Comparison of ENCODE assay signal across 22 cellular contexts in the genomic region with DNA sequence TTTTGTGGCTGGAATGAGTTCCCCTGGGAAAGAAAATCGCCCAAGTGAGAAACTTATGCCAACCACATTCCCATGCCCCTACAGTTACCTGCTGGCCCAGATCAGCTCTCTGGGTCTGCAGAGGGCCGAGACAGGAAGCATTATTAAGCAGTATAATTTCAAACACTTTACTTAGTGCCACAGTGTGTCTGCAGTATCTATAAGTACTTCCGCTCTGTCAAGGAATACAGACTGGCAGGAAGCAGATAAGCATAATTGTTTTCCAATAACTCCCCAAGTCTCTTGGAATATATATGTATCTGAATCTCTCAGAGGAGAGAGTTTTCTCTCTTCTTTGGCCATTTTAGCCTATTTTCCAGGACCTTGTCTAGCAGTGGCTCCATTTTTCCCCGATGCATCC. TPM values are rescaled to one million over a fixed set of nuclear protein-coding genes. Genes with fewer than 3 reads are reported as not detected.
"Had no signal": no experiment of that assay in that cellular context is flagged by ENCODE, and none has a peak within 500 bp of the region (broad histone marks: within the 10 kb centered on the region; RNA-seq: fewer than 3 reads in every experiment).

No MANE protein-coding gene starts in this region.

- H3K4me3 ChIP-seq: adrenal gland, PC-9 had no signal

- H3K36me3 ChIP-seq: adrenal gland had no signal

- H3K9me3 Mint-ChIP-seq: activated CD8-positive, alpha-beta T cell treated with anti-CD3 and anti-CD28 coated beads for 36 hours; activated naive CD8-positive, alpha-beta T cell treated with anti-CD3 and anti-CD28 coated beads, Interleukin-2, amount 10 ng/mL, durations not matched to agents 7 days and 5 days; activated T-cell treated with anti-CD3 and anti-CD28 coated beads, Interleukin-2, amount 50 U/mL, for 72 hours; T-helper 1 cell treated with Interleukin-12 subunit alpha and Interleukin-12 subunit beta and Interleukin-4 antibody, amounts not matched to agents 30 μg/mL and 1 μg/mL, for 36 hours had no signal

- H3K36me3 Mint-ChIP-seq: activated naive CD8-positive, alpha-beta T cell treated with anti-CD3 and anti-CD28 coated beads, Interleukin-2, amount 10 ng/mL, durations not matched to agents 7 days and 5 days had no signal

- ATAC-seq: activated CD4-positive, CD25-positive, alpha-beta regulatory T cell treated with anti-CD3 and anti-CD28 coated beads, Interleukin-2, amount 50 U/mL, for 24 hours; activated CD8-positive, alpha-beta T cell treated with anti-CD3 and anti-CD28 coated beads for 36 hours; activated T-cell treated with anti-CD3 and anti-CD28 coated beads, Interleukin-2, amount 50 U/mL, for 72 hours had no signal

- H3K4me3 Mint-ChIP-seq: activated CD8-positive, alpha-beta T cell treated with anti-CD3 and anti-CD28 coated beads for 36 hours; activated naive CD8-positive, alpha-beta T cell treated with anti-CD3 and anti-CD28 coated beads, Interleukin-2, amount 10 ng/mL, durations not matched to agents 7 days and 5 days; activated T-cell treated with anti-CD3 and anti-CD28 coated beads, Interleukin-2, amount 50 U/mL, for 72 hours; T-helper 1 cell treated with Interleukin-12 subunit alpha and Interleukin-12 subunit beta and Interleukin-4 antibody, amounts not matched to agents 30 μg/mL and 1 μg/mL, for 36 hours had no signal

- H3K4me1 ChIP-seq: adrenal gland had no signal

- FAIRE-seq: colon had no signal

- H3K9me3 ChIP-seq: adrenal gland had no signal

- H2AFZ ChIP-seq: PC-9 had no signal

- H3K4me2 ChIP-seq: PC-9 had no signal

- H3K27ac ChIP-seq: adrenal gland, PC-9 had no signal

- H3K27ac Mint-ChIP-seq: activated CD8-positive, alpha-beta T cell treated with anti-CD3 and anti-CD28 coated beads for 36 hours; activated naive CD8-positive, alpha-beta T cell treated with anti-CD3 and anti-CD28 coated beads, Interleukin-2, amount 10 ng/mL, durations not matched to agents 7 days and 5 days; activated T-cell treated with anti-CD3 and anti-CD28 coated beads, Interleukin-2, amount 50 U/mL, for 72 hours; T-helper 1 cell treated with Interleukin-12 subunit alpha and Interleukin-12 subunit beta and Interleukin-4 antibody, amounts not matched to agents 30 μg/mL and 1 μg/mL, for 36 hours had no signal

- DNase-seq: activated CD4-positive, alpha-beta T cell treated with anti-CD3 and anti-CD28 coated beads for 4 hours; activated CD8-positive, alpha-beta memory T cell treated with anti-CD3 and anti-CD28 coated beads, Interleukin-2, amount 50 U/mL, for 4 hours; activated CD8-positive, alpha-beta T cell treated with anti-CD3 and anti-CD28 coated beads for 36 hours; activated naive CD4-positive, alpha-beta T cell treated with anti-CD3 and anti-CD28 coated beads, Interleukin-2, amount 50 U/mL, for 16 hours; activated naive CD8-positive, alpha-beta T cell treated with anti-CD3 and anti-CD28 coated beads, Interleukin-2, amount 10 ng/mL, durations not matched to agents 7 days and 5 days; activated T-cell treated with anti-CD3 and anti-CD28 coated beads, Interleukin-2, amount 50 U/mL, for 72 hours; adrenal gland; anterior cingulate cortex; cerebellar nuclear complex; NCI-H1048; NCI-H146; NCI-H187 treated with DMSO at 0.1 percent for 48 hours; NCI-H2081 treated with DMSO at 0.1 percent for 48 hours; NCI-H446; NCI-H524; PC-9; SHP77 treated with DMSO at 0.1 percent for 48 hours had no signal

RNA-seq across cellular contexts. Expression of a gene that starts 41.5 kb away (rescaled TPM):
- total RNA-seq: activated naive CD8-positive, alpha-beta T cell treated with anti-CD3 and anti-CD28 coated beads, Interleukin-2, amount 10 ng/mL, durations not matched to agents 7 days and 5 days; M059J; PC-9; SK-MEL-5 had no signal
